ENCODE assay signal across 1 cellular context in the genomic region with DNA sequence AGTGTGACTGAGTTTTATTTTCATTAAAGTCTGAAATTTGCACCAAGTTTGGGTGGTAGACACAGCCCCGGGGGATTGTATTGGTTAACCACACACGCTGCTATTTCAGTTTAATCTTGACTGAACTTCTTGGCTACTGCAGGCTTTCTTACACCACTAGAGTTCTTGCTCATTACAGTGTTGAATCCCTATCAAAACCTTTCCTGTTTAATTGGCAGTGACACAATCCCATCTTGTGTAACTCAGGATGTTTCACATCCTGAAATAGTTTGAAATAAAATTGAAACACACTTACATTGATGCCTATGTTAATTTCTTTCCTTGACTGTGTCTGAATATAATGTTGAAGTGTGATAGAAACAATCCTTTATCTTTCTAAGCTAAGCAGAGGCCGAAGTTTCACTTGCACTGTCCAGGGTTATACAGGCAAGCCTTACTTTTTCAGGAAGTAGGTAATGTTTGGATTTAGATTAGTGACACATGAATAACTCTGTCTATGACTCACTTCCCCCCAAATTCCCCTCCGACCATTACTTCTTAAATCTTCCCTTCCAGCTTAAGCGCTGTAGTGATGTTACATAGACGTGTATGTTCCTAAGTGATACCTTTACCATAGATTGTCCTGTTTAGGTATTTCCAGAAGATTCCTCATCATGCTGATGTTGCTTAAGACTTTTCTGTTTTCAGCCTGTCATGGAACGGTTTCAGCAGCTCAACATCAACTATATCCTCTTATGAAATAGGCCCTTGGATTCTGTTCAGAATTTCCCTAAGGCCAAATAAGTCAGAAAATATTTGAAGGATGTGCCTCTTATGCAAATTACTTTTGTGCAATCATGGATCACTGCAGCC.
TF ChIP-seq lines count a peak whose summit lies in the region.

No MANE protein-coding gene starts in this region.

TF ChIP-seq in GM12878, 131 proteins besides CTCF, POLR2A, EP300 and RAD21 (continues in another document):
- TF ChIP-seq, protein P1, sequence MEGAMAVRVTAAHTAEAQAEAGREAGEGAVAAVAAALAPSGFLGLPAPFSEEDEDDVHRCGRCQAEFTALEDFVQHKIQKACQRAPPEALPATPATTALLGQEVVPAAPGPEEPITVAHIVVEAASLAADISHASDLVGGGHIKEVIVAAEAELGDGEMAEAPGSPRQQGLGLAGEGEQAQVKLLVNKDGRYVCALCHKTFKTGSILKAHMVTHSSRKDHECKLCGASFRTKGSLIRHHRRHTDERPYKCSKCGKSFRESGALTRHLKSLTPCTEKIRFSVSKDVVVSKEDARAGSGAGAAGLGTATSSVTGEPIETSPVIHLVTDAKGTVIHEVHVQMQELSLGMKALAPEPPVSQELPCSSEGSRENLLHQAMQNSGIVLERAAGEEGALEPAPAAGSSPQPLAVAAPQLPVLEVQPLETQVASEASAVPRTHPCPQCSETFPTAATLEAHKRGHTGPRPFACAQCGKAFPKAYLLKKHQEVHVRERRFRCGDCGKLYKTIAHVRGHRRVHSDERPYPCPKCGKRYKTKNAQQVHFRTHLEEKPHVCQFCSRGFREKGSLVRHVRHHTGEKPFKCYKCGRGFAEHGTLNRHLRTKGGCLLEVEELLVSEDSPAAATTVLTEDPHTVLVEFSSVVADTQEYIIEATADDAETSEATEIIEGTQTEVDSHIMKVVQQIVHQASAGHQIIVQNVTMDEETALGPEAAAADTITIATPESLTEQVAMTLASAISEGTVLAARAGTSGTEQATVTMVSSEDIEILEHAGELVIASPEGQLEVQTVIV (IDR thresholded peaks at IDR 0.05; ENCODE audit: borderline replicate concordance, partially characterized antibody): no peak
- TF ChIP-seq SUZ12 (IDR thresholded peaks at IDR 0.05; ENCODE audit: unreplicated experiment): no peak
- no peak for TF ChIP-seq IRF4 (IDR thresholded peaks at IDR 0.05; ENCODE audit: low read depth, low read length)
- TF ChIP-seq ESRRA (IDR thresholded peaks at IDR 0.05; ENCODE audit: low read length): no peak
- TF ChIP-seq, protein P2, sequence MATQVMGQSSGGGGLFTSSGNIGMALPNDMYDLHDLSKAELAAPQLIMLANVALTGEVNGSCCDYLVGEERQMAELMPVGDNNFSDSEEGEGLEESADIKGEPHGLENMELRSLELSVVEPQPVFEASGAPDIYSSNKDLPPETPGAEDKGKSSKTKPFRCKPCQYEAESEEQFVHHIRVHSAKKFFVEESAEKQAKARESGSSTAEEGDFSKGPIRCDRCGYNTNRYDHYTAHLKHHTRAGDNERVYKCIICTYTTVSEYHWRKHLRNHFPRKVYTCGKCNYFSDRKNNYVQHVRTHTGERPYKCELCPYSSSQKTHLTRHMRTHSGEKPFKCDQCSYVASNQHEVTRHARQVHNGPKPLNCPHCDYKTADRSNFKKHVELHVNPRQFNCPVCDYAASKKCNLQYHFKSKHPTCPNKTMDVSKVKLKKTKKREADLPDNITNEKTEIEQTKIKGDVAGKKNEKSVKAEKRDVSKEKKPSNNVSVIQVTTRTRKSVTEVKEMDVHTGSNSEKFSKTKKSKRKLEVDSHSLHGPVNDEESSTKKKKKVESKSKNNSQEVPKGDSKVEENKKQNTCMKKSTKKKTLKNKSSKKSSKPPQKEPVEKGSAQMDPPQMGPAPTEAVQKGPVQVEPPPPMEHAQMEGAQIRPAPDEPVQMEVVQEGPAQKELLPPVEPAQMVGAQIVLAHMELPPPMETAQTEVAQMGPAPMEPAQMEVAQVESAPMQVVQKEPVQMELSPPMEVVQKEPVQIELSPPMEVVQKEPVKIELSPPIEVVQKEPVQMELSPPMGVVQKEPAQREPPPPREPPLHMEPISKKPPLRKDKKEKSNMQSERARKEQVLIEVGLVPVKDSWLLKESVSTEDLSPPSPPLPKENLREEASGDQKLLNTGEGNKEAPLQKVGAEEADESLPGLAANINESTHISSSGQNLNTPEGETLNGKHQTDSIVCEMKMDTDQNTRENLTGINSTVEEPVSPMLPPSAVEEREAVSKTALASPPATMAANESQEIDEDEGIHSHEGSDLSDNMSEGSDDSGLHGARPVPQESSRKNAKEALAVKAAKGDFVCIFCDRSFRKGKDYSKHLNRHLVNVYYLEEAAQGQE (IDR thresholded peaks at IDR 0.05; ENCODE audit: low read depth, low read length): no peak
- TF ChIP-seq ZNF622 (IDR thresholded peaks at IDR 0.05): no peak
- TF ChIP-seq ZNF687 (IDR thresholded peaks at IDR 0.05): peak; percentile 46; the same call in 1 of the 2 replicates
- no peak for TF ChIP-seq HDAC6 (IDR thresholded peaks at IDR 0.05; ENCODE audit: unreplicated experiment)
- TF ChIP-seq POLR2AphosphoS5 (IDR thresholded peaks at IDR 0.05; ENCODE audit: low read length): peak; percentile 40; the same call in 1 of the 2 replicates
- TF ChIP-seq GATAD2B (conservative IDR thresholded peaks at IDR 0.05; ENCODE audit: low read depth): peak; percentile 46; the same call in 1 of the 2 replicates
- TF ChIP-seq ZBTB4 (CRISPR knock-in tag; IDR thresholded peaks at IDR 0.05): no peak
- no peak for TF ChIP-seq KLF5 (IDR thresholded peaks at IDR 0.05; ENCODE audit: partially characterized antibody)
- peak; percentile 91 for TF ChIP-seq DPF2 (IDR thresholded peaks at IDR 0.05)
- TF ChIP-seq ZSCAN29 (IDR thresholded peaks at IDR 0.05): peak; percentile 4; the same call in 1 of the 2 replicates
- no peak for TF ChIP-seq EGR1 (IDR thresholded peaks at IDR 0.05; ENCODE audit: borderline replicate concordance in 1 of 2, low read depth in 2 of 2, low read length in 2 of 2)
- TF ChIP-seq CUX1 (IDR thresholded peaks at IDR 0.05; ENCODE audit: insufficient replicate concordance, low read depth, low read length): peak; percentile 26
- TF ChIP-seq TCF3 (IDR thresholded peaks at IDR 0.05; ENCODE audit: borderline replicate concordance, insufficient read depth, low read depth, low read length): no peak
- TF ChIP-seq ZNF384 (IDR thresholded peaks at IDR 0.05; ENCODE audit: borderline replicate concordance, low read depth, low read length): no peak
- TF ChIP-seq CHD1 (IDR thresholded peaks at IDR 0.05; ENCODE audit: low read depth, low read length): no peak
- TF ChIP-seq PRDM15 (CRISPR knock-in tag; IDR thresholded peaks at IDR 0.05): no peak
- no peak for TF ChIP-seq TCF7 (IDR thresholded peaks at IDR 0.05; ENCODE audit: borderline replicate concordance)
